17 cellular contexts compared by ENCODE assay signal in the genomic region with DNA sequence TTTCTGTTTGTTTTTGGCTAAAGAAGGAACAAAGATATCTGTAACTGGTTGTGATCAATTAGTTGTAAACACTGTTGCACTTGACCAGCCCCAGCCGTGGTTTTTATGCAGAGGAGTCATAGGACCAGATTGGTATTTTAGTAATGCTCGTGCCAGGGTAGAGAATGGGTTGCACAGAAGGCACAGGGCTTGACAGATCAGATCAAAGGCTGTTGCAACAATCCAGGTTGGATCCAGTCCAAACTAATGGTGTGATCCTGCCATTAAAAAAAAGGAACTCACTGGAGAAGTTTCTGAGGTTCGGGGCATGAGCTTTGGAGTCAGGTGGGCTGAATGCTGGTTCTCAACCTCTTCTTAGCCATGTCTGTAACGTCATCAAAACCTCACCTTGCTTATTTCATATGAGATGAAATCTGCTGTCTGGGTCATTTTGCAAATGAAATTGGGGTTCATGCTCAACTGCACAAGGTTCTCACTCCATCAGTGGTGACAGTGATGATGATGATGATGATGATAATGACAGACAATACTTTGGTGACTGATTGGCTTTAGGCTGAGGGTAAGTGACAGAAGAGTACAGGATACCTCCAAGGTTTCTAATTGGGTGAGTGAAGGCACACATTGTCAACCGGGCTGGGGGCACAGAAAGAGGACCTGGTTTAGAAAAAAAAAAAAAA. TPM values are rescaled to one million over a fixed set of nuclear protein-coding genes. Genes with fewer than 3 reads are reported as not detected.
DNase-seq lines count a peak whose midpoint lies in the region; ATAC-seq, FAIRE-seq and TF ChIP-seq lines count a peak whose summit lies in the region.
"Had no signal": no experiment of that assay in that cellular context is flagged by ENCODE, and none has a peak within 500 bp of the region (broad histone marks: within the 10 kb centered on the region; RNA-seq: fewer than 3 reads in every experiment).

No MANE protein-coding gene starts in this region.

- H3K27me3 ChIP-seq in IMR-90 (ENCODE audit: control insufficient read depth, insufficient read depth, low read length), result no peaks in the 10 kb centered on the region
- H3K27me3 ChIP-seq in astrocyte (ENCODE audit: insufficient read depth, low read length), result no peaks in the 10 kb centered on the region
- H3K27me3 ChIP-seq in mesendoderm (ENCODE audit: insufficient read depth, low read length, poor library complexity), result no peaks in the 10 kb centered on the region
- H3K27me3 ChIP-seq: adrenal gland, thyroid gland had no signal

- peak overlapping the region; percentile 86 for H3K27ac Mint-ChIP-seq in astrocyte (ENCODE audit: unreplicated experiment)
- no peak overlapping the region for H3K27ac Mint-ChIP-seq in glutamatergic neuron (ENCODE audit: unreplicated experiment)
- H3K27ac Mint-ChIP-seq: activated T-helper 2 cell treated with anti-CD3 and anti-CD28 coated beads, Interferon-gamma antibody, Interleukin-2, Interleukin-4, amounts not matched to agents 10 μg/mL and 5 μg/mL and 100 μg/mL, durations not matched to agents 14 hours and 24 hours and 36 hours had no signal

- no TSS peak for BruUV-seq in IMR-90 (replicated peaks; lab: Mats Ljungman, UMichigan)

- H3K14ac ChIP-seq in IMR-90 (replicated peaks; ENCODE audit: low read depth, low read length), result no peak overlapping the region; the same call in 1 of the 2 replicates

- H3K18ac ChIP-seq in IMR-90 (ENCODE audit: low read depth, low read length) (peak overlapping the region; percentile 47; the same call in 1 of the 2 replicates), mesendoderm (ENCODE audit: low read length) (peak overlapping the region; percentile 95)

- H4K8ac ChIP-seq in IMR-90 (ENCODE audit: low read depth in 2 of 2, low read length in 2 of 2) (no peak overlapping the region; a peak in 1 of 4 replicates), mesendoderm (ENCODE audit: low read depth, low read length) (no peak overlapping the region)

- H4K5ac ChIP-seq in IMR-90 (ENCODE audit: low read depth, low read length) (no peak overlapping the region; the same call in 1 of the 2 replicates), mesendoderm (ENCODE audit: low read length) (no peak overlapping the region)

- CTCF ChIA-PET in IMR-90 (lab: Yijun Ruan, JAX), result interaction anchor here (0.6 kb wide), 1 partner anchor 143 kb away, joined by 4 read pairs; no protein-coding TSS in a partner anchor

- H3K36me3 ChIP-seq in IMR-90 (ENCODE audit: control insufficient read depth, insufficient read depth, low read length), result no peaks in the 10 kb centered on the region
- peaks cover 3% of the 10 kb centered on the region for H3K36me3 ChIP-seq in astrocyte (ENCODE audit: insufficient read depth, low read length)
- no peaks in the 10 kb centered on the region for H3K36me3 ChIP-seq in mesendoderm (ENCODE audit: control insufficient read depth, insufficient read depth, low read length)
- H3K36me3 ChIP-seq: adrenal gland, thyroid gland had no signal

- H3K4me2 ChIP-seq in IMR-90 (ENCODE audit: low read depth, low read length) (no peak overlapping the region), astrocyte (ENCODE audit: low read length) (no peak overlapping the region), mesendoderm (ENCODE audit: low read length) (no peak overlapping the region)

- no peak overlapping the region for H4K91ac ChIP-seq in IMR-90 (ENCODE audit: insufficient read depth, low read depth, low read length)

- TF ChIP-seq RAD21 in IMR-90 (IDR thresholded peaks at IDR 0.05; ENCODE audit: low read length), result no peak

- H2BK5ac ChIP-seq in IMR-90 (ENCODE audit: low read depth, low read length, poor library complexity, severe bottlenecking) (no peak overlapping the region), mesendoderm (ENCODE audit: low read length) (no peak overlapping the region)

- H4K20me1 ChIP-seq in IMR-90 (ENCODE audit: insufficient read depth, low read length) (no peaks in the 10 kb centered on the region), astrocyte (ENCODE audit: insufficient read depth, low read length) (no peaks in the 10 kb centered on the region)

- DNase-seq in COR-L47 (lab: John Stamatoyannopoulos, UW) (peak; percentile 2), IMR-90 (no peak), astrocyte (ENCODE audit: low read depth) (no peak), mesendoderm (no peak), cerebellar nuclear complex (lab: John Stamatoyannopoulos, UW) (no peak), NCI-H1092 (lab: John Stamatoyannopoulos, UW) (no peak), NCI-H2171 treated with DMSO at 0.1 percent for 48 hours (lab: John Stamatoyannopoulos, UW) (no peak), glutamatergic neuron (no peak)
- DNase-seq: central memory CD4-positive, alpha-beta T cell; KG1; NCI-H187 treated with DMSO at 0.1 percent for 48 hours; NCI-H526; thyroid gland had no signal

- H3K9me3 ChIP-seq in IMR-90 (ENCODE audit: control insufficient read depth, insufficient read depth, low read length) (no peaks in the 10 kb centered on the region), astrocyte (ENCODE audit: insufficient read depth, low read depth, low read length) (no peaks in the 10 kb centered on the region)
- H3K9me3 ChIP-seq: adrenal gland, thyroid gland had no signal

- no peak overlapping the region for H3K4me3 ChIP-seq in IMR-90 (ENCODE audit: insufficient read depth, low read depth, low read length)
- no peak overlapping the region for H3K4me3 ChIP-seq in astrocyte (ENCODE audit: insufficient read depth, low read depth, low read length)
- H3K4me3 ChIP-seq in mesendoderm (ENCODE audit: low read length), result no peak overlapping the region
- H3K4me3 ChIP-seq: adrenal gland, thyroid gland had no signal

- POLR2A ChIA-PET in IMR-90 (lab: Charles Lee; ENCODE audit: unreplicated experiment), result no interaction called here

- dilution Hi-C loops in IMR-90 (cut with HindIII; ENCODE audit: low sequenced_read_pairs, unreplicated experiment), result no loop called here

- H3K27me3 Mint-ChIP-seq in astrocyte (ENCODE audit: low read depth, unreplicated experiment), result no peaks in the 10 kb centered on the region
- H3K27me3 Mint-ChIP-seq in glutamatergic neuron (ENCODE audit: unreplicated experiment), result peaks cover 1% of the 10 kb centered on the region

- no peak for FAIRE-seq in astrocyte (lab: Jason Lieb, UNC)
- FAIRE-seq: RCC 7860 had no signal

- peak overlapping the region; percentile 75; the same call in 1 of the 3 replicates for H2BK15ac ChIP-seq in IMR-90 (ENCODE audit: low read depth, low read length)
- no peak overlapping the region for H2BK15ac ChIP-seq in mesendoderm (replicated peaks; ENCODE audit: low read depth)

- H3K36me3 Mint-ChIP-seq in astrocyte (ENCODE audit: low read depth, unreplicated experiment), result peaks cover 3% of the 10 kb centered on the region
- H3K36me3 Mint-ChIP-seq in glutamatergic neuron (ENCODE audit: unreplicated experiment), result no peaks in the 10 kb centered on the region

- TF ChIP-seq POLR2A in IMR-90 (IDR thresholded peaks at IDR 0.05; ENCODE audit: low read depth, low read length), result no peak

- in situ Hi-C loops in IMR-90 (cut with MboI; ENCODE audit: low sequenced_read_pairs), result no loop called here

- H3K56ac ChIP-seq in IMR-90 (ENCODE audit: extremely low read depth, insufficient read depth, low read length) (no peak overlapping the region), mesendoderm (ENCODE audit: low read length) (no peak overlapping the region)

- H2AFZ ChIP-seq in IMR-90 (replicated peaks; ENCODE audit: low read length, poor library complexity) (no peak overlapping the region), astrocyte (ENCODE audit: low read depth, low read length) (no peak overlapping the region)

- TF ChIP-seq CTCF in IMR-90 (conservative IDR thresholded peaks at IDR 0.05; ENCODE audit: low read depth, low read length), result no peak
- no peak for TF ChIP-seq CTCF in astrocyte (IDR thresholded peaks at IDR 0.05; ENCODE audit: insufficient read depth, low read depth, low read length)
- TF ChIP-seq CTCF in glutamatergic neuron (IDR thresholded peaks at IDR 0.05; ENCODE audit: partially characterized antibody, unreplicated experiment), result no peak

- WGBS in IMR-90 (ENCODE audit: extremely low coverage in 2 of 2, insufficient read length in 1 of 2), 2 experiments, result 38% methylated on average over 1 of the region's 5 CpGs; no CpG with 5 or more reads in 1 of the 2 experiments
- WGBS in mesendoderm (ENCODE audit: extremely low coverage, insufficient coverage, low lambda C conversion rate), result no CpG with 5 or more reads among the region's 5 CpGs

- H2AK5ac ChIP-seq in IMR-90 (ENCODE audit: low read depth, low read length), result peak overlapping the region; percentile 60; the same call in 1 of the 2 replicates
- no peak overlapping the region for H2AK5ac ChIP-seq in mesendoderm (ENCODE audit: low read length)

- peak overlapping the region; percentile 27; the same call in 1 of the 2 replicates for H2BK20ac ChIP-seq in IMR-90 (ENCODE audit: low read depth, low read length)

- H3K4ac ChIP-seq in IMR-90 (ENCODE audit: low read depth, low read length) (peak overlapping the region; percentile 56; the same call in 1 of the 2 replicates), mesendoderm (ENCODE audit: low read depth, low read length) (no peak overlapping the region)

- no peak overlapping the region for H3K4me3 Mint-ChIP-seq in astrocyte (ENCODE audit: unreplicated experiment)
- no peak overlapping the region for H3K4me3 Mint-ChIP-seq in glutamatergic neuron (ENCODE audit: unreplicated experiment)

- H3K9ac ChIP-seq in IMR-90 (ENCODE audit: low read depth, low read length) (no peak overlapping the region), astrocyte (ENCODE audit: low read length) (no peak overlapping the region), mesendoderm (ENCODE audit: low read length) (no peak overlapping the region)

- H3K27ac ChIP-seq in IMR-90 (ENCODE audit: insufficient read depth, low read length), result no peak overlapping the region
- no peak overlapping the region for H3K27ac ChIP-seq in astrocyte (ENCODE audit: low read depth, low read length)
- H3K27ac ChIP-seq in mesendoderm (ENCODE audit: low read depth, low read length), result no peak overlapping the region
- H3K27ac ChIP-seq: adrenal gland, thyroid gland had no signal

- no peaks in the 10 kb centered on the region for H3K9me3 Mint-ChIP-seq in astrocyte (ENCODE audit: unreplicated experiment)
- H3K9me3 Mint-ChIP-seq in glutamatergic neuron (ENCODE audit: unreplicated experiment), result no peaks in the 10 kb centered on the region
- H3K9me3 Mint-ChIP-seq: activated T-helper 2 cell treated with anti-CD3 and anti-CD28 coated beads, Interferon-gamma antibody, Interleukin-2, Interleukin-4, amounts not matched to agents 10 μg/mL and 5 μg/mL and 100 μg/mL, durations not matched to agents 14 hours and 24 hours and 36 hours had no signal

- intact Hi-C loops in IMR-90 (cut with micrococcal nuclease), result no loop called here

- H3K23ac ChIP-seq in IMR-90 (ENCODE audit: low read depth, low read length), result no peak overlapping the region
- H3K23ac ChIP-seq in mesendoderm (ENCODE audit: low read length), result no peak overlapping the region

- no peak for ATAC-seq in IMR-90 (ENCODE audit: low read depth)
- ATAC-seq: SK-N-SH treated with all-trans-retinoic acid at 6 μM for 48 hours had no signal

- no peaks in the 10 kb centered on the region; a peak in 1 of 4 replicates for H3K79me1 ChIP-seq in IMR-90 (ENCODE audit: low read depth in 1 of 2, low read length in 2 of 2)
- no peaks in the 10 kb centered on the region for H3K79me1 ChIP-seq in mesendoderm (ENCODE audit: low read length)

- peaks cover 13% of the 10 kb centered on the region for H3K4me1 ChIP-seq in IMR-90 (ENCODE audit: control insufficient read depth, insufficient read depth, low read length)
- peaks cover 33% of the 10 kb centered on the region for H3K4me1 ChIP-seq in astrocyte (ENCODE audit: insufficient read depth, low read length)
- H3K4me1 ChIP-seq in mesendoderm (ENCODE audit: control insufficient read depth, low read depth, low read length), result peaks cover 14% of the 10 kb centered on the region
- H3K4me1 ChIP-seq: adrenal gland had no signal

- peaks cover 12% of the 10 kb centered on the region; the same call in 1 of the 2 replicates for H3K9me1 ChIP-seq in IMR-90 (ENCODE audit: insufficient read depth, low read length)

- H3K4me1 Mint-ChIP-seq in astrocyte (ENCODE audit: low read depth, unreplicated experiment), result peaks cover 65% of the 10 kb centered on the region
- H3K4me1 Mint-ChIP-seq in glutamatergic neuron (ENCODE audit: low read depth, unreplicated experiment), result peaks cover 2% of the 10 kb centered on the region

- H3K79me2 ChIP-seq in astrocyte (ENCODE audit: insufficient read depth, low read length) (no peaks in the 10 kb centered on the region), mesendoderm (ENCODE audit: control insufficient read depth, insufficient read depth, low read length) (no peaks in the 10 kb centered on the region)

- no peak overlapping the region for H2AK9ac ChIP-seq in IMR-90 (replicated peaks; ENCODE audit: low read depth, low read length, poor library complexity)

- H2BK120ac ChIP-seq in IMR-90 (ENCODE audit: low read depth, low read length) (0 out of 2 replicates have a peak overlapping the region, but pooled peaks have one; percentile 28), mesendoderm (ENCODE audit: low read depth, low read length) (peak overlapping the region; percentile 89)

RNA-seq across cellular contexts. Expression of gene ZNF281, which starts 43.1 kb away (rescaled TPM):
- total RNA-seq in IMR-90 (2012; rRNA removed), result 37.5 and 38.0 TPM in 2 replicates
- polyA plus RNA-seq in IMR-90 (2012; rRNA removed), result 5.4 and 7.0 TPM in 2 replicates
- polyA plus RNA-seq in IMR-90 (2012; cell fraction: cytosol; rRNA removed), result 1.1 and 1.7 TPM in 2 replicates
- 2.1 and 9.7 TPM in 2 replicates for polyA plus RNA-seq in IMR-90 (2012; cell fraction: nucleus; rRNA removed; ENCODE audit: low replicate concordance)
- 36.2 and 39.3 TPM in 2 replicates for total RNA-seq in astrocyte
- polyA plus RNA-seq in mesendoderm (2013, experiment 1 of 2), result 40.8 TPM
- 40.3 TPM for polyA plus RNA-seq in mesendoderm (2013, experiment 2 of 2)
- 32.2 TPM for total RNA-seq in glutamatergic neuron (ENCODE audit: unreplicated experiment)
